In genomic region chr4:153465922-153466636, GRCh38 we compare ENCODE assay signal across 8 cellular contexts. TPM values are rescaled to one million over a fixed set of nuclear protein-coding genes. Genes with fewer than 3 reads are reported as not detected.
DNase-seq lines count a peak whose midpoint lies in the region; ATAC-seq and TF ChIP-seq lines count a peak whose summit lies in the region.

Gene TMEM131L (plus strand): TSS chr4:153466360. CDS start chr4:153466398, 38 bp downstream.

- TF ChIP-seq CTCF in GM12875 (IDR thresholded peaks at IDR 0.05; ENCODE audit: borderline replicate concordance, insufficient read depth, low read depth, low read length): 0 out of 2 replicates have a peak, but pooled peaks have one; percentile 20
- TF ChIP-seq CTCF in astrocyte of the cerebellum (IDR thresholded peaks at IDR 0.05; ENCODE audit: low read depth, low read length, missing control alignments): peak; percentile 21

- ATAC-seq in HG02588 (IDR thresholded peaks at IDR 0.05; ENCODE audit: unreplicated experiment) (peak; percentile 44), sciatic nerve (peak; percentile 78)

- in situ Hi-C loops in astrocyte of the cerebellum (cut with HindIII; ENCODE audit: low sequenced_read_pairs): no loop called here

- DNase-seq in NCI-H1092 treated with DMSO at 0.1 percent for 48 hours (lab: John Stamatoyannopoulos, UW) (peak; percentile 60), astrocyte of the cerebellum (ENCODE audit: low read depth) (no peak), hippocampal formation (lab: John Stamatoyannopoulos, UW) (peak; percentile 79 to 80), sciatic nerve (ENCODE audit: low spot score) (peak; percentile 80), cortex of kidney (lab: John Stamatoyannopoulos, UW) (no peak)

- H3K4me3 ChIP-seq in GM12875 (ENCODE audit: low read depth, low read length) (peak within 1 kb of the TSS; percentile 99), astrocyte of the cerebellum (ENCODE audit: low read depth, low read length) (peak within 1 kb of the TSS; percentile 87)

- intact Hi-C loops in T-helper 2 cell treated with Interferon-gamma antibody and Interleukin-4, amounts not matched to agents 100 ng/mL and 5 ng/mL, for 36 hours (cut with micrococcal nuclease): loop anchor here (1.0 kb wide), 4 partner anchors 16 to 108 kb away; no protein-coding TSS in a partner anchor
- intact Hi-C loops in sciatic nerve (cut with DNase I): no loop called here

RNA-seq across cellular contexts. Expression of gene TMEM131L, which starts in this region (rescaled TPM):
- total RNA-seq in T-helper 2 cell treated with Interferon-gamma antibody and Interleukin-4, amounts not matched to agents 100 ng/mL and 5 ng/mL, for 36 hours: 37.8 and 41.9 TPM in 2 replicates
- total RNA-seq in sciatic nerve: 15.2 TPM

Comparison
In these comparisons a context has a peak if more than half of its experiments do, and no peak if none do; other contexts are left out.
1. DNase-seq: peak in NCI-H1092 treated with DMSO at 0.1 percent for 48 hours (single experiment), hippocampal formation (2 of 2) and sciatic nerve (single experiment); none in astrocyte of the cerebellum (single experiment) and cortex of kidney (single experiment).